37 cellular contexts compared by ENCODE assay signal in genomic region chr3:114725966-114726365, GRCh38.
"Had no signal": no experiment of that assay in that cellular context is flagged by ENCODE, and none has a peak within 500 bp of the region (broad histone marks: within the 10 kb centered on the region; RNA-seq: fewer than 3 reads in every experiment).

No MANE protein-coding gene starts in this region.

- H3K4me1 ChIP-seq: ascending aorta had no signal

- H3K9me3 ChIP-seq: ascending aorta had no signal

- H3K27me3 Mint-ChIP-seq: activated B cell treated with CpG ODN at 0.5 μM for 24 hours; activated CD4-positive, alpha-beta memory T cell treated with anti-CD3 and anti-CD28 coated beads for 36 hours; activated CD4-positive, alpha-beta T cell treated with anti-CD3 and anti-CD28 coated beads, Interleukin-2, amount 10 ng/mL, durations not matched to agents 24 days and 14 days; activated CD8-positive, alpha-beta T cell treated with anti-CD3 and anti-CD28 coated beads for 36 hours; activated naive CD4-positive, alpha-beta T cell treated with anti-CD3 and anti-CD28 coated beads, Interleukin-2, amount 10 ng/mL, durations not matched to agents 7 days and 5 days; activated naive CD4-positive, alpha-beta T cell treated with anti-CD3 and anti-CD28 coated beads, Interleukin-2, amount 50 U/mL, for 24 hours; activated naive CD8-positive, alpha-beta T cell; activated naive CD8-positive, alpha-beta T cell treated with anti-CD3 and anti-CD28 coated beads, Interleukin-2, amount 10 ng/mL, durations not matched to agents 7 days and 5 days; activated naive CD8-positive, alpha-beta T cell treated with anti-CD3 and anti-CD28 coated beads, Interleukin-2, amount 50 U/mL, for 24 hours; brain; central memory CD8-positive, alpha-beta T cell had no signal

- FAIRE-seq: bronchial epithelial cell, TTC549 had no signal

- H3K27me3 ChIP-seq: ascending aorta, cardiac muscle cell had no signal

- H3K27ac Mint-ChIP-seq: activated B cell treated with CpG ODN at 0.5 μM for 24 hours; activated CD4-positive, alpha-beta memory T cell treated with anti-CD3 and anti-CD28 coated beads for 36 hours; activated CD4-positive, alpha-beta T cell treated with anti-CD3 and anti-CD28 coated beads, Interleukin-2, amount 10 ng/mL, durations not matched to agents 24 days and 14 days; activated CD8-positive, alpha-beta T cell treated with anti-CD3 and anti-CD28 coated beads for 36 hours; activated naive CD4-positive, alpha-beta T cell treated with anti-CD3 and anti-CD28 coated beads, Interleukin-2, amount 10 ng/mL, durations not matched to agents 7 days and 5 days; activated naive CD4-positive, alpha-beta T cell treated with anti-CD3 and anti-CD28 coated beads, Interleukin-2, amount 50 U/mL, for 24 hours; activated naive CD8-positive, alpha-beta T cell; activated naive CD8-positive, alpha-beta T cell treated with anti-CD3 and anti-CD28 coated beads, Interleukin-2, amount 10 ng/mL, durations not matched to agents 7 days and 5 days; activated naive CD8-positive, alpha-beta T cell treated with anti-CD3 and anti-CD28 coated beads, Interleukin-2, amount 50 U/mL, for 24 hours; activated T-cell treated with anti-CD3 and anti-CD28 coated beads, Interleukin-2, amount 50 U/mL, for 72 hours; activated T-helper 2 cell treated with anti-CD3 and anti-CD28 coated beads, Interferon-gamma antibody, Interleukin-2, Interleukin-4, amounts not matched to agents 10 μg/mL and 5 μg/mL and 100 μg/mL, durations not matched to agents 14 hours and 24 hours and 36 hours; T-helper 1 cell treated with Interleukin-12 subunit alpha and Interleukin-12 subunit beta and Interleukin-4 antibody, amounts not matched to agents 30 μg/mL and 1 μg/mL, for 36 hours; T-helper 2 cell treated with Interferon-gamma antibody and Interleukin-4, amounts not matched to agents 5 μg/mL and 100 μg/mL, for 36 hours had no signal

- H3K4me3 ChIP-seq: ascending aorta, cardiac muscle cell had no signal

- ATAC-seq: activated CD8-positive, alpha-beta T cell treated with anti-CD3 and anti-CD28 coated beads for 36 hours; activated naive CD8-positive, alpha-beta T cell treated with anti-CD3 and anti-CD28 coated beads, Interleukin-2, amount 50 U/mL, for 24 hours; activated T-cell treated with anti-CD3 and anti-CD28 coated beads, Interleukin-2, amount 50 U/mL, for 4 hours; activated T-cell treated with anti-CD3 and anti-CD28 coated beads, Interleukin-2, amount 50 U/mL, for 72 hours had no signal

- H3K4me3 Mint-ChIP-seq: activated B cell treated with CpG ODN at 0.5 μM for 24 hours; activated CD4-positive, alpha-beta memory T cell treated with anti-CD3 and anti-CD28 coated beads for 36 hours; activated CD4-positive, alpha-beta T cell treated with anti-CD3 and anti-CD28 coated beads, Interleukin-2, amount 10 ng/mL, durations not matched to agents 24 days and 14 days; activated CD8-positive, alpha-beta T cell treated with anti-CD3 and anti-CD28 coated beads for 36 hours; activated naive CD4-positive, alpha-beta T cell treated with anti-CD3 and anti-CD28 coated beads, Interleukin-2, amount 10 ng/mL, durations not matched to agents 7 days and 5 days; activated naive CD4-positive, alpha-beta T cell treated with anti-CD3 and anti-CD28 coated beads, Interleukin-2, amount 50 U/mL, for 24 hours; activated naive CD8-positive, alpha-beta T cell; activated naive CD8-positive, alpha-beta T cell treated with anti-CD3 and anti-CD28 coated beads, Interleukin-2, amount 10 ng/mL, durations not matched to agents 7 days and 5 days; activated naive CD8-positive, alpha-beta T cell treated with anti-CD3 and anti-CD28 coated beads, Interleukin-2, amount 50 U/mL, for 24 hours; activated T-cell treated with anti-CD3 and anti-CD28 coated beads, Interleukin-2, amount 50 U/mL, for 4 hours; activated T-cell treated with anti-CD3 and anti-CD28 coated beads, Interleukin-2, amount 50 U/mL, for 72 hours; brain; central memory CD8-positive, alpha-beta T cell; T-helper 1 cell treated with Interleukin-12 subunit alpha and Interleukin-12 subunit beta and Interleukin-4 antibody, amounts not matched to agents 30 μg/mL and 1 μg/mL, for 36 hours; T-helper 2 cell treated with Interferon-gamma antibody and Interleukin-4, amounts not matched to agents 5 μg/mL and 100 μg/mL, for 36 hours had no signal

- H3K36me3 Mint-ChIP-seq: activated CD4-positive, alpha-beta memory T cell treated with anti-CD3 and anti-CD28 coated beads for 36 hours; activated naive CD4-positive, alpha-beta T cell treated with anti-CD3 and anti-CD28 coated beads, Interleukin-2, amount 10 ng/mL, durations not matched to agents 7 days and 5 days; brain had no signal

- H3K36me3 ChIP-seq: ascending aorta, cardiac muscle cell had no signal

- H3K9me3 Mint-ChIP-seq: activated B cell treated with CpG ODN at 0.5 μM for 24 hours; activated CD4-positive, alpha-beta memory T cell treated with anti-CD3 and anti-CD28 coated beads for 36 hours; activated CD4-positive, alpha-beta T cell treated with anti-CD3 and anti-CD28 coated beads, Interleukin-2, amount 10 ng/mL, durations not matched to agents 24 days and 14 days; activated CD8-positive, alpha-beta T cell treated with anti-CD3 and anti-CD28 coated beads for 36 hours; activated naive CD4-positive, alpha-beta T cell treated with anti-CD3 and anti-CD28 coated beads, Interleukin-2, amount 10 ng/mL, durations not matched to agents 7 days and 5 days; activated naive CD4-positive, alpha-beta T cell treated with anti-CD3 and anti-CD28 coated beads, Interleukin-2, amount 50 U/mL, for 24 hours; activated naive CD8-positive, alpha-beta T cell treated with anti-CD3 and anti-CD28 coated beads, Interleukin-2, amount 50 U/mL, for 24 hours; activated T-cell treated with anti-CD3 and anti-CD28 coated beads, Interleukin-2, amount 50 U/mL, for 4 hours; activated T-cell treated with anti-CD3 and anti-CD28 coated beads, Interleukin-2, amount 50 U/mL, for 72 hours; activated T-helper 2 cell treated with anti-CD3 and anti-CD28 coated beads, Interferon-gamma antibody, Interleukin-2, Interleukin-4, amounts not matched to agents 10 μg/mL and 5 μg/mL and 100 μg/mL, durations not matched to agents 14 hours and 24 hours and 36 hours; brain; central memory CD8-positive, alpha-beta T cell; T-helper 1 cell treated with Interleukin-12 subunit alpha and Interleukin-12 subunit beta and Interleukin-4 antibody, amounts not matched to agents 30 μg/mL and 1 μg/mL, for 36 hours; T-helper 2 cell treated with Interferon-gamma antibody and Interleukin-4, amounts not matched to agents 5 μg/mL and 100 μg/mL, for 36 hours had no signal

- DNase-seq: activated B cell treated with CpG ODN at 0.5 μM for 24 hours; activated CD4-positive, alpha-beta memory T cell treated with anti-CD3 and anti-CD28 coated beads for 36 hours; activated CD4-positive, alpha-beta T cell treated with anti-CD3 and anti-CD28 coated beads for 4 hours; activated CD4-positive, alpha-beta T cell treated with anti-CD3 and anti-CD28 coated beads, Interleukin-2, amount 10 ng/mL, durations not matched to agents 24 days and 14 days; activated CD4-positive, alpha-beta T cell treated with anti-CD3 and anti-CD28 coated beads, Interleukin-2, amount 50 U/mL, for 1 hour; activated CD4-positive, alpha-beta T cell treated with anti-CD3 and anti-CD28 coated beads, Interleukin-2, amount 50 U/mL, for 4 hours; activated CD8-positive, alpha-beta memory T cell treated with anti-CD3 and anti-CD28 coated beads, Interleukin-2, amount 50 U/mL, for 4 hours; activated CD8-positive, alpha-beta T cell treated with anti-CD3 and anti-CD28 coated beads for 36 hours; activated effector memory CD4-positive, alpha-beta T cell treated with Interleukin-2 at 50 U/mL for 16 hours; activated gamma-delta T cell; activated naive CD4-positive, alpha-beta T cell treated with anti-CD3 and anti-CD28 coated beads, Interleukin-2, amount 10 ng/mL, durations not matched to agents 7 days and 5 days; activated naive CD4-positive, alpha-beta T cell treated with Interleukin-2 at 50 U/mL for 16 hours; activated naive CD8-positive, alpha-beta T cell treated with anti-CD3 and anti-CD28 coated beads, Interleukin-2, amount 10 ng/mL, durations not matched to agents 7 days and 5 days; activated naive CD8-positive, alpha-beta T cell treated with anti-CD3 and anti-CD28 coated beads, Interleukin-2, amount 50 U/mL, for 24 hours; activated T-cell treated with anti-CD3 and anti-CD28 coated beads for 4 hours; activated T-cell treated with anti-CD3 and anti-CD28 coated beads, Interleukin-2, amount 50 U/mL, for 1 hour; activated T-cell treated with anti-CD3 and anti-CD28 coated beads, Interleukin-2, amount 50 U/mL, for 4 hours; activated T-cell treated with anti-CD3 and anti-CD28 coated beads, Interleukin-2, amount 50 U/mL, for 72 hours; amygdala; anterior cingulate cortex; caudate nucleus; SW 1271; T-helper 1 cell; T-helper 2 cell; T-helper 9 cell had no signal

- H3K27ac ChIP-seq: ascending aorta, cardiac muscle cell, VCaP had no signal
